Comparison of ENCODE assay signal across 18 cellular contexts in genomic region chr17:6476834-6477210, GRCh38. TPM values are rescaled to one million over a fixed set of nuclear protein-coding genes. Genes with fewer than 3 reads are reported as not detected.
"Had no signal": no experiment of that assay in that cellular context is flagged by ENCODE, and none has a peak within 500 bp of the region (broad histone marks: within the 10 kb centered on the region; RNA-seq: fewer than 3 reads in every experiment).

No MANE protein-coding gene starts in this region.

- H3K4me3 Mint-ChIP-seq: activated CD4-positive, alpha-beta memory T cell treated with anti-CD3 and anti-CD28 coated beads, Interleukin-2, amount 10 ng/mL, durations not matched to agents 7 days and 5 days; activated CD4-positive, alpha-beta T cell treated with anti-CD3 and anti-CD28 coated beads for 36 hours; activated naive CD8-positive, alpha-beta T cell treated with anti-CD3 and anti-CD28 coated beads, Interleukin-2, amount 10 ng/mL, durations not matched to agents 7 days and 5 days; naive B cell had no signal

- H3K4me1 ChIP-seq: ascending aorta, lower lobe of right lung, right lobe of liver, upper lobe of right lung had no signal

- H3K9me3 ChIP-seq: ascending aorta, lower lobe of right lung, neutrophil, right lobe of liver, upper lobe of right lung had no signal

- H3K4me2 ChIP-seq: hepatocyte had no signal

- H3K4me1 Mint-ChIP-seq: activated CD4-positive, alpha-beta memory T cell treated with anti-CD3 and anti-CD28 coated beads, Interleukin-2, amount 10 ng/mL, durations not matched to agents 7 days and 5 days; activated CD4-positive, alpha-beta T cell treated with anti-CD3 and anti-CD28 coated beads for 36 hours had no signal

- DNase-seq: activated CD4-positive, alpha-beta memory T cell treated with anti-CD3 and anti-CD28 coated beads, Interleukin-2, amount 10 ng/mL, durations not matched to agents 7 days and 5 days; activated CD4-positive, alpha-beta T cell treated with anti-CD3 and anti-CD28 coated beads for 36 hours; activated gamma-delta T cell treated with Interleukin-2 at 50 U/mL for 16 hours; activated naive CD8-positive, alpha-beta T cell treated with anti-CD3 and anti-CD28 coated beads, Interleukin-2, amount 10 ng/mL, durations not matched to agents 7 days and 5 days; activated T-cell treated with anti-CD3 and anti-CD28 coated beads, Interleukin-2, amount 50 U/mL, for 48 hours; effector CD4-positive, alpha-beta T cell; lower lobe of right lung; naive B cell; stimulated activated CD4-positive, alpha-beta T cell treated with anti-CD3 and anti-CD28 coated beads, Interleukin-2, amount 100 ng/mL, for 24 hours; stimulated activated naive CD4-positive, alpha-beta T cell treated with Interleukin-2 at 50 U/mL for 16 hours; upper lobe of right lung; WERI-Rb-1 had no signal

- H3K79me2 ChIP-seq: hepatocyte had no signal

- H3K27ac ChIP-seq: ascending aorta, coronary artery, hepatocyte, lower lobe of right lung, neutrophil, right lobe of liver, upper lobe of right lung, WERI-Rb-1 had no signal

- H3K27ac Mint-ChIP-seq: activated CD4-positive, alpha-beta memory T cell treated with anti-CD3 and anti-CD28 coated beads, Interleukin-2, amount 10 ng/mL, durations not matched to agents 7 days and 5 days; activated CD4-positive, alpha-beta T cell treated with anti-CD3 and anti-CD28 coated beads for 36 hours; activated naive CD8-positive, alpha-beta T cell treated with anti-CD3 and anti-CD28 coated beads, Interleukin-2, amount 10 ng/mL, durations not matched to agents 7 days and 5 days; naive B cell had no signal

- H3K36me3 Mint-ChIP-seq: activated naive CD8-positive, alpha-beta T cell treated with anti-CD3 and anti-CD28 coated beads, Interleukin-2, amount 10 ng/mL, durations not matched to agents 7 days and 5 days; naive B cell had no signal

- H3K27me3 Mint-ChIP-seq: activated CD4-positive, alpha-beta T cell treated with anti-CD3 and anti-CD28 coated beads for 36 hours; activated naive CD8-positive, alpha-beta T cell treated with anti-CD3 and anti-CD28 coated beads, Interleukin-2, amount 10 ng/mL, durations not matched to agents 7 days and 5 days had no signal

- H3K27me3 ChIP-seq: ascending aorta, neutrophil, right lobe of liver, upper lobe of right lung had no signal

- H3K4me3 ChIP-seq: ascending aorta, coronary artery, hepatocyte, lower lobe of right lung, right lobe of liver, upper lobe of right lung had no signal

- H2AFZ ChIP-seq: hepatocyte had no signal

- H3K9me3 Mint-ChIP-seq: activated CD4-positive, alpha-beta memory T cell treated with anti-CD3 and anti-CD28 coated beads, Interleukin-2, amount 10 ng/mL, durations not matched to agents 7 days and 5 days; activated naive CD8-positive, alpha-beta T cell treated with anti-CD3 and anti-CD28 coated beads, Interleukin-2, amount 10 ng/mL, durations not matched to agents 7 days and 5 days; naive B cell had no signal

- H3K36me3 ChIP-seq: ascending aorta, lower lobe of right lung, neutrophil, right lobe of liver, upper lobe of right lung, WERI-Rb-1 had no signal

- ATAC-seq: activated CD4-positive, alpha-beta T cell treated with anti-CD3 and anti-CD28 coated beads for 36 hours; lower lobe of right lung; right lobe of liver; upper lobe of right lung had no signal

RNA-seq across cellular contexts. Expression of gene PIMREG, which starts 32.6 kb away (rescaled TPM):
- total RNA-seq: ascending aorta had no signal

RNA-seq across cellular contexts. Expression of gene AIPL1, which starts 41.9 kb away (rescaled TPM):
- total RNA-seq: activated CD4-positive, alpha-beta memory T cell treated with anti-CD3 and anti-CD28 coated beads, Interleukin-2, amount 10 ng/mL, durations not matched to agents 7 days and 5 days; activated CD4-positive, alpha-beta T cell treated with anti-CD3 and anti-CD28 coated beads for 36 hours; activated naive CD8-positive, alpha-beta T cell treated with anti-CD3 and anti-CD28 coated beads, Interleukin-2, amount 10 ng/mL, durations not matched to agents 7 days and 5 days; ascending aorta; hepatocyte; lower lobe of right lung; right lobe of liver; temporal lobe; upper lobe of right lung had no signal
